8 cellular contexts compared by ENCODE assay signal in the genomic region with DNA sequence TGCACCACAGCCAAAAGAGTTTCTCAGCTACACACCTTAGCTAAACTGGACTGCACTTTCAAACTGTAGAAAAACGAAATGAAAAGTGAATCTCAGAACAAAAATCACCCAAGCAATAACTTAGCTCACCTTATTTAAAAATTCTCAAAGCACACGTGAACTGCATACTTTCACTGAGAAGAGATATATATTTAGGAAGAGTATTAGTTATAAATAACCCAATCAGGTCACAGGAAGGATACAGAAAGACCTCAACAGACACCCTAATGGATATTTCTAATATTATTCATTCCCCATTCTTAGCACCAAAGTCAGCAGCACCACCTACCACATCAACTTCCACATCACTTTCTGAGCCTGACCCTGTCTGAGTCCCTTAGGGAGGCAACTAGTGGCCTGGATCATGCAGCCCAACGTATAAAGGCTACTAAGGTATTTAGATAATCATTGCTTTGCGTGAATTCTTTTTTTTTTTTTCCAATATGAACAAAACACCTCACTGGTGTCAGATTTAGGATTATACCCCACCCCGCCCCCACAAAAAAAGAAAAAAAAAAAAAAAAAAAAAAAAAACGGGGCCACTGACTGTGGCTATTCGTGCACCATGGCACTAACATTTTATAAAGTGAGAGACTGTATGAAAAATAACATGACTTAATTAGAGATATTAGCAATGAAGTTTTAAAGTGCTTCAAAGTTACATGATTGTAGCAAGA. TPM values are rescaled to one million over a fixed set of nuclear protein-coding genes. Genes with fewer than 3 reads are reported as not detected.
DNase-seq lines count a peak whose midpoint lies in the region; ATAC-seq and TF ChIP-seq lines count a peak whose summit lies in the region.

No MANE protein-coding gene starts in this region.

- TF ChIP-seq EP300 in esophagus muscularis mucosa (IDR thresholded peaks at IDR 0.05) (no peak), stomach (IDR thresholded peaks at IDR 0.05) (no peak)

- intact Hi-C loops in esophagus muscularis mucosa (cut with DNase I), result no loop called here
- intact Hi-C loops in stomach (cut with DNase I; ENCODE audit: low total_unique reads), result no loop called here

- in situ Hi-C loops in G401 (cut with HindIII; ENCODE audit: low sequenced_read_pairs), result no loop called here

- peak; percentile 16 for DNase-seq in G401 (ENCODE audit: low spot score)
- DNase-seq in MV-4-11 (lab: John Stamatoyannopoulos, UW), result peak; percentile 14
- no peak for DNase-seq in esophagus muscularis mucosa (ENCODE audit: extremely low spot score)
- DNase-seq in stomach, result no peak
- no peak for DNase-seq in nucleus accumbens (lab: John Stamatoyannopoulos, UW)
- no peak for DNase-seq in WERI-Rb-1

- TF ChIP-seq CTCF in esophagus muscularis mucosa (IDR thresholded peaks at IDR 0.05) (no peak), stomach (IDR thresholded peaks at IDR 0.05) (no peak), WERI-Rb-1 (IDR thresholded peaks at IDR 0.05; ENCODE audit: low read depth, low read length) (no peak)

- no peaks in the 10 kb centered on the region for H3K36me3 ChIP-seq in esophagus muscularis mucosa
- no peaks in the 10 kb centered on the region for H3K36me3 ChIP-seq in stomach
- H3K36me3 ChIP-seq in WERI-Rb-1, result no peaks in the 10 kb centered on the region

- ATAC-seq in GM21447 (IDR thresholded peaks at IDR 0.05; ENCODE audit: unreplicated experiment) (peak; percentile 42), HG03457 (IDR thresholded peaks at IDR 0.05; ENCODE audit: unreplicated experiment) (no peak)

- H3K9me3 ChIP-seq in esophagus muscularis mucosa, result no peaks in the 10 kb centered on the region
- H3K9me3 ChIP-seq in stomach, result no peaks in the 10 kb centered on the region
- H3K9me3 ChIP-seq in WERI-Rb-1 (ENCODE audit: severe bottlenecking), result no peaks in the 10 kb centered on the region

- TF ChIP-seq POLR2A in esophagus muscularis mucosa (IDR thresholded peaks at IDR 0.05; ENCODE audit: low read depth) (no peak), stomach (IDR thresholded peaks at IDR 0.05) (no peak)

- H3K4me1 ChIP-seq in esophagus muscularis mucosa, result peaks cover 47 to 65% (median 61%) of the 10 kb centered on the region in 4 donors
- peaks cover 23 to 70% (median 49%) of the 10 kb centered on the region in 4 donors for H3K4me1 ChIP-seq in stomach

- H3K4me3 ChIP-seq in esophagus muscularis mucosa (peak overlapping the region in 1 of 4 donors; percentile 100), stomach (peak overlapping the region in 3 of 4 donors; percentile 5 to 96 (median 88)), WERI-Rb-1 (ENCODE audit: low read depth, low read length) (no peak overlapping the region)

- H3K27ac ChIP-seq in esophagus muscularis mucosa (replicated peaks in 1 of 4) (peak overlapping the region in 3 of 4 donors; percentile 94 to 98 (median 98)), stomach (peak overlapping the region in 3 of 5 donors; percentile 98 to 100 (median 99)), WERI-Rb-1 (no peak overlapping the region)

- H3K27me3 ChIP-seq in esophagus muscularis mucosa (peaks cover 0 to 3% (median 0%) of the 10 kb centered on the region in 4 donors), stomach (no peaks in the 10 kb centered on the region), WERI-Rb-1 (ENCODE audit: insufficient read depth, low read depth, severe bottlenecking) (no peaks in the 10 kb centered on the region)

- WGBS in esophagus muscularis mucosa, result 41% methylated on average over 7 of the region's 7 CpGs
- WGBS in stomach, 5 donors, result 25 to 39% (median 31%) methylated on average over 7 of the region's 7 CpGs

RNA-seq across cellular contexts. Expression of gene ABI1, which starts 2.6 kb away (rescaled TPM):
- total RNA-seq in G401 (2014; rRNA removed; shearing (Covaris generic)), result 44.9 and 45.2 TPM in 2 replicates
- 10 to 100 TPM; 37.4 to 57.7 (median 43.5) TPM for total RNA-seq in esophagus muscularis mucosa
- total RNA-seq in stomach, result 10 to 100 TPM; 11.7 to 71.0 (median 23.9) TPM
- 10 to 100 TPM; 19.7 to 36.8 (median 21.5) TPM for polyA plus RNA-seq in stomach

Comparison
In these comparisons a context has a peak if more than half of its experiments do, and no peak if none do; other contexts are left out.
1. DNase-seq: peak in G401 (single experiment) and MV-4-11 (single experiment); none in esophagus muscularis mucosa (single experiment), stomach (single experiment), nucleus accumbens (0 of 56) and WERI-Rb-1 (single experiment).